Comparison of ENCODE assay signal across 23 cellular contexts in the genomic region with DNA sequence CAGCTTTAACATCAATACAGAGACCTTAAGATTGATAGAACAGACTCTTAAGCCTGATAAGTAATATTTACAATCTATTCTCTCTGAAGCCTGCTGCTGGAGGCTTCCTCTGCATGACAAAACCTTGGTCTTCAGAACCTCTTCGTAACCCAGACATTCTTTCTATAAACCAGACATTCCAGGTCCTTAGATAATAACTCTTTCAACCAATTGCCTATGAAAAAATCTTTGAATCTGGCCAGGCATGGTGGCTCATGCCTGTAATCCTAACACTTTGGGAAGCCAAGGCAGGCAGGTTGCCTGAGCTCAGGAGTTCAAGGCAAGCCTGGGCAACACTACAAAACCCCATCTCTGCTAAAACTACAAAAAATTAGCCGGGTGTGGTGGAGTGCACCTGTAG.
DNase-seq lines count a peak whose midpoint lies in the region; ATAC-seq and TF ChIP-seq lines count a peak whose summit lies in the region.
"Had no signal": no experiment of that assay in that cellular context is flagged by ENCODE, and none has a peak within 500 bp of the region (broad histone marks: within the 10 kb centered on the region; RNA-seq: fewer than 3 reads in every experiment).

No MANE protein-coding gene starts in this region.

- peaks cover 44% of the 10 kb centered on the region for H3K79me1 ChIP-seq in trophoblast cell (ENCODE audit: low read length)

- intact Hi-C loops in stomach (cut with DNase I; ENCODE audit: low total_unique reads) = no loop called here

- H3K4ac ChIP-seq in trophoblast cell (ENCODE audit: low read depth, low read length) = no peak overlapping the region

- no peak for TF ChIP-seq EP300 in stomach (IDR thresholded peaks at IDR 0.05)

- H3K14ac ChIP-seq in trophoblast cell (ENCODE audit: low read length) = peak overlapping the region; percentile 55

- H3K4me3 ChIP-seq in adipocyte (ENCODE audit: low read length) (no peak overlapping the region), choroid plexus epithelial cell (ENCODE audit: low read depth, low read length) (no peak overlapping the region), trophoblast cell (ENCODE audit: low read depth, low read length) (no peak overlapping the region), stomach (no peak overlapping the region)
- H3K4me3 ChIP-seq: BLaER1 treated with 17β-estradiol and CSF1 and Interleukin-3, amounts not matched to agents 10 nM and 100 nM; MG63 had no signal

- peak overlapping the region; percentile 72 for H3K9ac ChIP-seq in adipocyte (ENCODE audit: low read length)
- no peak overlapping the region for H3K9ac ChIP-seq in trophoblast cell (ENCODE audit: low read length)
- H3K9ac ChIP-seq: BLaER1 treated with 17β-estradiol and CSF1 and Interleukin-3, amounts not matched to agents 10 nM and 100 nM had no signal

- H3K18ac ChIP-seq in trophoblast cell (ENCODE audit: low read length) = no peak overlapping the region

- peak overlapping the region; percentile 6 for H4K8ac ChIP-seq in trophoblast cell (ENCODE audit: low read depth, low read length)

- H3K27me3 ChIP-seq in adipocyte (replicated peaks; ENCODE audit: control insufficient read depth, insufficient read depth, low read length) (no peaks in the 10 kb centered on the region), trophoblast cell (ENCODE audit: insufficient read depth, low read length) (no peaks in the 10 kb centered on the region), stomach (no peaks in the 10 kb centered on the region)
- H3K27me3 ChIP-seq: BLaER1 treated with 17β-estradiol and CSF1 and Interleukin-3, amounts not matched to agents 10 nM and 100 nM; MG63 had no signal

- ATAC-seq in GM21786 (IDR thresholded peaks at IDR 0.05; ENCODE audit: unreplicated experiment) = no peak

- TF ChIP-seq POLR2A in stomach (IDR thresholded peaks at IDR 0.05) = no peak

- H3K4me2 ChIP-seq in trophoblast cell (ENCODE audit: low read length) = no peak overlapping the region
- H3K4me2 ChIP-seq: BLaER1 treated with 17β-estradiol and CSF1 and Interleukin-3, amounts not matched to agents 10 nM and 100 nM had no signal

- peaks cover 76% of the 10 kb centered on the region for H3K4me1 ChIP-seq in adipocyte (ENCODE audit: control insufficient read depth, insufficient read depth, low read length)
- peaks cover 29 to 33% of the 10 kb centered on the region in 2 experiments for H3K4me1 ChIP-seq in trophoblast cell (ENCODE audit: control insufficient read depth in 1 of 2, insufficient read depth in 2 of 2, low read length in 2 of 2)
- peaks cover 0 to 10% (median 7%) of the 10 kb centered on the region in 4 donors for H3K4me1 ChIP-seq in stomach

- no peak overlapping the region for H2AK5ac ChIP-seq in trophoblast cell (ENCODE audit: low read length)

- H3K36me3 ChIP-seq in adipocyte (ENCODE audit: control insufficient read depth, insufficient read depth, low read length, severe bottlenecking) = no peaks in the 10 kb centered on the region
- no peaks in the 10 kb centered on the region for H3K36me3 ChIP-seq in trophoblast cell (ENCODE audit: control insufficient read depth in 1 of 2, insufficient read depth in 2 of 2, low read length in 2 of 2)
- no peaks in the 10 kb centered on the region for H3K36me3 ChIP-seq in stomach
- H3K36me3 ChIP-seq: BLaER1 treated with 17β-estradiol and CSF1 and Interleukin-3, amounts not matched to agents 10 nM and 100 nM; MG63 had no signal

- H2BK120ac ChIP-seq in trophoblast cell (ENCODE audit: insufficient read depth, low read length, poor library complexity) = peak overlapping the region; percentile 98

- DNase-seq in EH (ENCODE audit: low read depth) = peak; percentile 60
- DNase-seq in adipocyte (ENCODE audit: low read depth) = no peak
- DNase-seq in choroid plexus epithelial cell (ENCODE audit: low read depth) = peak; percentile 79
- DNase-seq in trophoblast cell = peak; percentile 56 to 82
- no peak for DNase-seq in NOMO-1 treated with DMSO at 0.1 percent for 48 hours (lab: John Stamatoyannopoulos, UW; ENCODE audit: unreplicated experiment)
- no peak for DNase-seq in stomach
- DNase-seq in NCI-H1105 treated with DMSO at 0.1 percent for 48 hours (lab: John Stamatoyannopoulos, UW) = no peak
- DNase-seq: 8988T; CD4-positive, alpha-beta T cell; EL; GDM1; H7; KG1; MG63; NCI-H1694; NCI-H2029 treated with DMSO at 0.1 percent for 48 hours; NCI-H446 treated with DMSO at 0.1 percent for 48 hours; NCI-H526; NCI-H82; RPMI8226; SHP77 had no signal

- H2BK5ac ChIP-seq in trophoblast cell (ENCODE audit: low read depth, low read length, poor library complexity) = peak overlapping the region; percentile 97

- no CpG with 5 or more reads among the region's 2 CpGs for WGBS in trophoblast cell (ENCODE audit: extremely low coverage, insufficient coverage, insufficient read length)
- 84 to 95% (median 91%) methylated on average over 2 of the region's 2 CpGs for WGBS in stomach, 5 donors

- H4K12ac ChIP-seq in trophoblast cell (ENCODE audit: low read depth, low read length) = no peak overlapping the region

- H3K79me2 ChIP-seq in trophoblast cell (ENCODE audit: control insufficient read depth, insufficient read depth, low read length, poor library complexity) = peaks cover 7% of the 10 kb centered on the region

- H2AFZ ChIP-seq in trophoblast cell (ENCODE audit: insufficient read depth, low read length, poor library complexity) = no peak overlapping the region

- H2BK12ac ChIP-seq in trophoblast cell (ENCODE audit: low read length) = peak overlapping the region; percentile 25

- no peaks in the 10 kb centered on the region for H3K9me3 ChIP-seq in adipocyte (ENCODE audit: control insufficient read depth, low read length)
- H3K9me3 ChIP-seq in trophoblast cell (ENCODE audit: insufficient read depth, low read depth, low read length) = peaks cover 1% of the 10 kb centered on the region
- H3K9me3 ChIP-seq in stomach = no peaks in the 10 kb centered on the region
- H3K9me3 ChIP-seq: BLaER1 treated with 17β-estradiol and CSF1 and Interleukin-3, amounts not matched to agents 10 nM and 100 nM; MG63 had no signal

- H3K23ac ChIP-seq in trophoblast cell (ENCODE audit: low read length) = no peak overlapping the region

- H3K27ac ChIP-seq in trophoblast cell (ENCODE audit: low read depth, low read length) (peak overlapping the region; percentile 92), stomach (no peak overlapping the region)
- H3K27ac ChIP-seq: BLaER1 treated with 17β-estradiol and CSF1 and Interleukin-3, amounts not matched to agents 10 nM and 100 nM had no signal

- H4K91ac ChIP-seq in trophoblast cell (ENCODE audit: low read depth, low read length) = peak overlapping the region; percentile 93

- TF ChIP-seq CTCF in choroid plexus epithelial cell (conservative IDR thresholded peaks at IDR 0.05; ENCODE audit: low read depth, low read length) (no peak), stomach (IDR thresholded peaks at IDR 0.05) (no peak)

Comparison
In these comparisons a context has a peak if more than half of its experiments do, and no peak if none do; other contexts are left out.
1. DNase-seq: peak in EH (single experiment), choroid plexus epithelial cell (single experiment) and trophoblast cell (2 of 2); none in adipocyte (single experiment), NOMO-1 treated with DMSO at 0.1 percent for 48 hours (single experiment), stomach (single experiment) and NCI-H1105 treated with DMSO at 0.1 percent for 48 hours (single experiment).